Comparison of ENCODE assay signal across 11 cellular contexts in the genomic region with DNA sequence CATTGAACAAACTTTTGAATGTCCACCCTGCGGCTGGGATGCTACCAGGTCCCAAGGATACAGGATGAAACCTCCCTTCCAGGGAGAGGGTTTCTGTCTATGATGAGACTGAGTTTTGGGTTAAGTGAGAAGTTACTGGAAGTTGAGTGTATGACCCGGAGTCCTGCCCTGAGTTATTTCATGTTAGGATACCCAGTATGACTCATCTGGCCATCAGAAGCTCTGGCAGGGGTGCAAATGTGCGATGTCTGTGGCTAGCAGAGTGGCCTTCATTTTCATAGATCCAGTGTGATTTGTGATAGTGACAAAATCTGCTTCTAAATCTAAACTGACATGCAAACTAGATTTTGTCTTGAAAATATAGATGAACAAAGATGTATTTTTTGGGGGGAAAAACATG.
"Had no signal": no experiment of that assay in that cellular context is flagged by ENCODE, and none has a peak within 500 bp of the region (broad histone marks: within the 10 kb centered on the region; RNA-seq: fewer than 3 reads in every experiment).

No MANE protein-coding gene starts in this region.

- H3K4me3 ChIP-seq: upper lobe of right lung had no signal

- H3K27me3 Mint-ChIP-seq: activated B cell treated with CpG ODN at 0.5 μM for 24 hours; activated CD4-positive, alpha-beta T cell treated with anti-CD3 and anti-CD28 coated beads, Interleukin-2, amount 10 ng/mL, durations not matched to agents 24 days and 14 days; activated T-helper 17 cell treated with anti-CD3 and anti-CD28 coated beads, Interleukin-2, amount 50 U/mL, for 72 hours had no signal

- H3K27me3 ChIP-seq: upper lobe of right lung had no signal

- H3K9me3 Mint-ChIP-seq: activated B cell treated with CpG ODN at 0.5 μM for 24 hours; activated CD4-positive, alpha-beta T cell treated with anti-CD3 and anti-CD28 coated beads, Interleukin-2, amount 10 ng/mL, durations not matched to agents 24 days and 14 days; activated naive CD4-positive, alpha-beta T cell treated with anti-CD3 and anti-CD28 coated beads for 36 hours; activated T-helper 17 cell treated with anti-CD3 and anti-CD28 coated beads, Interleukin-2, amount 50 U/mL, for 72 hours; T-helper 1 cell treated with Interleukin-12 subunit alpha and Interleukin-12 subunit beta and Interleukin-4 antibody, amounts not matched to agents 30 μg/mL and 1 μg/mL, for 36 hours had no signal

- H3K9me3 ChIP-seq: upper lobe of right lung had no signal

- H3K4me1 ChIP-seq: upper lobe of right lung had no signal

- H3K27ac ChIP-seq: upper lobe of right lung had no signal

- ATAC-seq: activated T-helper 17 cell treated with anti-CD3 and anti-CD28 coated beads, Interleukin-2, amount 50 U/mL, for 72 hours; stimulated activated naive CD8-positive, alpha-beta T cell treated with anti-CD3 and anti-CD28 coated beads, Interleukin-15, Interleukin-2, amounts not matched to agents 100 U/mL and 50 U/mL, for 24 hours; upper lobe of right lung had no signal

- H3K4me1 Mint-ChIP-seq: activated B cell treated with CpG ODN at 0.5 μM for 24 hours; activated CD4-positive, alpha-beta T cell treated with anti-CD3 and anti-CD28 coated beads, Interleukin-2, amount 10 ng/mL, durations not matched to agents 24 days and 14 days; activated T-helper 17 cell treated with anti-CD3 and anti-CD28 coated beads, Interleukin-2, amount 50 U/mL, for 72 hours had no signal

- H3K27ac Mint-ChIP-seq: activated B cell treated with CpG ODN at 0.5 μM for 24 hours; activated CD4-positive, alpha-beta T cell treated with anti-CD3 and anti-CD28 coated beads, Interleukin-2, amount 10 ng/mL, durations not matched to agents 24 days and 14 days; activated naive CD4-positive, alpha-beta T cell treated with anti-CD3 and anti-CD28 coated beads for 36 hours; activated T-helper 17 cell treated with anti-CD3 and anti-CD28 coated beads, Interleukin-2, amount 50 U/mL, for 72 hours; T-helper 1 cell treated with Interleukin-12 subunit alpha and Interleukin-12 subunit beta and Interleukin-4 antibody, amounts not matched to agents 30 μg/mL and 1 μg/mL, for 36 hours had no signal

- H3K36me3 ChIP-seq: upper lobe of right lung had no signal

- H3K4me3 Mint-ChIP-seq: activated B cell treated with CpG ODN at 0.5 μM for 24 hours; activated CD4-positive, alpha-beta T cell treated with anti-CD3 and anti-CD28 coated beads, Interleukin-2, amount 10 ng/mL, durations not matched to agents 24 days and 14 days; activated naive CD4-positive, alpha-beta T cell treated with anti-CD3 and anti-CD28 coated beads for 36 hours; activated T-helper 17 cell treated with anti-CD3 and anti-CD28 coated beads, Interleukin-2, amount 50 U/mL, for 72 hours; T-helper 1 cell treated with Interleukin-12 subunit alpha and Interleukin-12 subunit beta and Interleukin-4 antibody, amounts not matched to agents 30 μg/mL and 1 μg/mL, for 36 hours had no signal

- DNase-seq: activated B cell treated with CpG ODN at 0.5 μM for 24 hours; activated CD4-positive, alpha-beta T cell treated with anti-CD3 and anti-CD28 coated beads, Interleukin-2, amount 10 ng/mL, durations not matched to agents 24 days and 14 days; activated CD8-positive, alpha-beta memory T cell treated with anti-CD3 and anti-CD28 coated beads for 24 hours; activated naive CD4-positive, alpha-beta T cell treated with anti-CD3 and anti-CD28 coated beads for 36 hours; dermis blood vessel endothelial cell; head of caudate nucleus; stimulated activated CD4-positive, alpha-beta T cell treated with anti-CD3 and anti-CD28 coated beads, Interleukin-2, amount 100 ng/mL, for 48 hours; stimulated activated naive CD8-positive, alpha-beta T cell treated with anti-CD3 and anti-CD28 coated beads, Interleukin-15, Interleukin-2, amounts not matched to agents 100 U/mL and 50 U/mL, for 24 hours; upper lobe of right lung had no signal
